In genomic region chr2:12949406-12949805, GRCh38 we compare ENCODE assay signal across 1 cellular context.
TF ChIP-seq lines count a peak whose summit lies in the region.

No MANE protein-coding gene starts in this region.

TF ChIP-seq in GM23338, 12 proteins besides CTCF, POLR2A, EP300 and RAD21 (continued from another document):
- TF ChIP-seq ZNF462 (CRISPR knock-in tag; IDR thresholded peaks at IDR 0.05) (no peak), POLR2AphosphoS5 (IDR thresholded peaks at IDR 0.05; ENCODE audit: low read depth) (no peak)
